Comparison of ENCODE assay signal across 8 cellular contexts in the genomic region with DNA sequence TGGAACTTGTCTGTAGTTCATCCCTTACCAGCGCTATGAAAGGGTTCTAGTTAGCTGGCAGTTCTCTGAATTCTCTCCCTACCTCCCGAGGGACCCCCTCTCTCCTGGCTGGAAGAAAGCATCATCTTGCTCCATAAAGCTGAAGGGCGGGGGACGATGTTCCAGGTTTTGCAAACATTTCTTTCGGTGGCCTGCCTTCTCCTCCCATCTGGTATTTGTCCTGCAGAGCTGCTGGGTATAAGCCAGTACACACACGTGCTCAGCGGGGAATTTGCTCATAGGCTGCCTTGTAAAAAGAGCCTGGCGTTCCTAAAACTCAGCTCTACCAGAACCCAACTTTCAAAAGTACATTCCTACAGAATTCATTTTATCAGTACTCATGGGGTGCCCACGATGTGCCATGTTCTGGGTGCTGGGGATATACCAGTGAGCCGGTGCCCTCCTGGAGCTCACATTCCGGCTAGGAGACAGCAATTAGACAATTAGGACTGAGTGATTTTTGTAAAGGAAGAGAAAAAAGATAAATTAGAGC. TPM values are rescaled to one million over a fixed set of nuclear protein-coding genes. Genes with fewer than 3 reads are reported as not detected.
DNase-seq lines count a peak whose midpoint lies in the region; ATAC-seq and TF ChIP-seq lines count a peak whose summit lies in the region.

No MANE protein-coding gene starts in this region.

- H3K36me3 ChIP-seq in duodenal mucosa (ENCODE audit: control insufficient read depth in 1 of 2, insufficient read depth in 2 of 2, low read length in 2 of 2) = peaks cover 4 to 6% of the 10 kb centered on the region in 2 donors
- H3K36me3 ChIP-seq in thyroid gland = no peaks in the 10 kb centered on the region

- H3K4me3 ChIP-seq in duodenal mucosa (ENCODE audit: low read depth in 1 of 2, low read length in 2 of 2) (peak overlapping the region; percentile 72 to 97), thyroid gland (replicated peaks in 1 of 3) (peak overlapping the region; percentile 71 to 85 (median 81))

- H3K27me3 ChIP-seq in duodenal mucosa (ENCODE audit: control insufficient read depth in 1 of 2, insufficient read depth in 2 of 2, low read length in 2 of 2) = no peaks in the 10 kb centered on the region
- H3K27me3 ChIP-seq in thyroid gland = no peaks in the 10 kb centered on the region

- intact Hi-C loops in thyroid gland (cut with DNase I) = no loop called here

- peak overlapping the region; percentile 74 to 83 for H3K9ac ChIP-seq in duodenal mucosa (ENCODE audit: low read depth in 1 of 2, low read length in 2 of 2)

- ATAC-seq in activated T-cell treated with anti-CD3 and anti-CD28 coated beads, Interleukin-2, amount 50 U/mL, for 4 hours = peak in 1 of 2 donors; percentile 7

- H3K36me3 Mint-ChIP-seq in activated T-cell treated with anti-CD3 and anti-CD28 coated beads, Interleukin-2, amount 50 U/mL, for 4 hours (ENCODE audit: insufficient read depth) = peaks cover 15% of the 10 kb centered on the region

- H3K4me1 ChIP-seq in duodenal mucosa (ENCODE audit: control insufficient read depth in 1 of 2, insufficient read depth in 2 of 2, low read length in 2 of 2) (peaks cover 13 to 22% of the 10 kb centered on the region in 2 donors), thyroid gland (peaks cover 8 to 16% of the 10 kb centered on the region in 2 donors)

- 26 to 36% methylated on average over 11 of the region's 11 CpGs for WGBS in thyroid gland, 2 donors

- no peaks in the 10 kb centered on the region for H3K9me3 Mint-ChIP-seq in activated T-cell treated with anti-CD3 and anti-CD28 coated beads, Interleukin-2, amount 50 U/mL, for 4 hours

- DNase-seq in activated T-cell treated with anti-CD3 and anti-CD28 coated beads, Interleukin-2, amount 50 U/mL, for 4 hours = no peak
- no peak for DNase-seq in activated T-cell treated with anti-CD3 and anti-CD28 coated beads, Interleukin-2, amount 50 U/mL, for 1 hour
- DNase-seq in RKO (ENCODE audit: low spot score) = peak; percentile 11
- DNase-seq in medulla oblongata (ENCODE audit: extremely low spot score) = peak; percentile 70
- DNase-seq in thyroid gland = peak; percentile 45 to 48
- DNase-seq in activated gamma-delta T cell (lab: John Stamatoyannopoulos, UW) = no peak
- no peak for DNase-seq in stimulated activated CD4-positive, alpha-beta T cell treated with anti-CD3 and anti-CD28 coated beads, Interleukin-2, amount 100 ng/mL, for 24 hours

- no peak for TF ChIP-seq CTCF in thyroid gland (IDR thresholded peaks at IDR 0.05)

- no peaks in the 10 kb centered on the region for H3K27me3 Mint-ChIP-seq in activated T-cell treated with anti-CD3 and anti-CD28 coated beads, Interleukin-2, amount 50 U/mL, for 4 hours (ENCODE audit: low read depth)

- peaks cover 36% of the 10 kb centered on the region for H3K4me1 Mint-ChIP-seq in activated T-cell treated with anti-CD3 and anti-CD28 coated beads, Interleukin-2, amount 50 U/mL, for 4 hours (ENCODE audit: low read depth)

- H3K9me3 ChIP-seq in duodenal mucosa (ENCODE audit: control insufficient read depth in 1 of 2, low read length in 2 of 2) (no peaks in the 10 kb centered on the region), thyroid gland (no peaks in the 10 kb centered on the region)

- peak overlapping the region; percentile 96 for H3K4me3 Mint-ChIP-seq in activated T-cell treated with anti-CD3 and anti-CD28 coated beads, Interleukin-2, amount 50 U/mL, for 4 hours

- H3K27ac ChIP-seq in duodenal mucosa (ENCODE audit: low read depth, low read length) (peak overlapping the region; percentile 15), thyroid gland (peak overlapping the region; percentile 34 to 78 (median 61))

- TF ChIP-seq POLR2A in thyroid gland (IDR thresholded peaks at IDR 0.05) = no peak

RNA-seq across cellular contexts. Expression of a gene that starts 0.6 kb away (rescaled TPM):
- total RNA-seq in activated T-cell treated with anti-CD3 and anti-CD28 coated beads, Interleukin-2, amount 50 U/mL, for 4 hours = 10 to 100 TPM; 70.8 to 82.5 (median 81.1) TPM
- total RNA-seq in thyroid gland = 10 to 100 TPM; 37.8 to 55.1 (median 49.7) TPM

RNA-seq across cellular contexts. Expression of a gene that starts 24.4 kb away (rescaled TPM):
- total RNA-seq in activated T-cell treated with anti-CD3 and anti-CD28 coated beads, Interleukin-2, amount 50 U/mL, for 4 hours = 1 to 10 TPM in 2 of 3 donors, under 1 TPM in 1; 0.84 to 1.3 (median 1.0) TPM
- total RNA-seq in thyroid gland = 1 to 10 TPM; 2.6 to 9.8 (median 4.2) TPM

RNA-seq across cellular contexts. Expression of a gene that starts 34.9 kb away (rescaled TPM):
- 100 to 1,000 TPM; 128 to 158 (median 147) TPM for total RNA-seq in activated T-cell treated with anti-CD3 and anti-CD28 coated beads, Interleukin-2, amount 50 U/mL, for 4 hours
- total RNA-seq in thyroid gland = 100 to 1,000 TPM; 172 to 408 (median 330) TPM

RNA-seq across cellular contexts. Expression of a gene that starts 35.2 kb away (rescaled TPM):
- 10 to 100 TPM; 18.5 to 23.9 (median 22.2) TPM for total RNA-seq in activated T-cell treated with anti-CD3 and anti-CD28 coated beads, Interleukin-2, amount 50 U/mL, for 4 hours
- 10 to 100 TPM; 33.6 to 48.6 (median 41.7) TPM for total RNA-seq in thyroid gland

RNA-seq across cellular contexts. Expression of a gene that starts 39.3 kb away (rescaled TPM):
- total RNA-seq in activated T-cell treated with anti-CD3 and anti-CD28 coated beads, Interleukin-2, amount 50 U/mL, for 4 hours = 1 to 10 TPM; 1.3 to 2.1 (median 2.0) TPM
- 10 to 100 TPM; 19.4 to 27.4 (median 21.3) TPM for total RNA-seq in thyroid gland

Comparison
In these comparisons a context has a peak if more than half of its experiments do, and no peak if none do; other contexts are left out.
1. DNase-seq: peak in RKO (single experiment), medulla oblongata (single experiment) and thyroid gland (2 of 2); none in activated T-cell treated with anti-CD3 and anti-CD28 coated beads, Interleukin-2, amount 50 U/mL, for 4 hours (single experiment), activated T-cell treated with anti-CD3 and anti-CD28 coated beads, Interleukin-2, amount 50 U/mL, for 1 hour (single experiment), activated gamma-delta T cell (single experiment) and stimulated activated CD4-positive, alpha-beta T cell treated with anti-CD3 and anti-CD28 coated beads, Interleukin-2, amount 100 ng/mL, for 24 hours (0 of 2).